In genomic region chr17:48456584-48456983, GRCh38 we compare ENCODE assay signal across 9 cellular contexts. TPM values are rescaled to one million over a fixed set of nuclear protein-coding genes. Genes with fewer than 3 reads are reported as not detected.
DNase-seq lines count a peak whose midpoint lies in the region; ATAC-seq, FAIRE-seq and TF ChIP-seq lines count a peak whose summit lies in the region.
"Had no signal": no experiment of that assay in that cellular context is flagged by ENCODE, and none has a peak within 500 bp of the region (broad histone marks: within the 10 kb centered on the region; RNA-seq: fewer than 3 reads in every experiment).

No MANE protein-coding gene starts in this region.

- H3K36me3 ChIP-seq in Karpas-422 (ENCODE audit: insufficient read depth, low read length): no peaks in the 10 kb centered on the region
- H3K36me3 ChIP-seq in HepG2 (replicated peaks in 1 of 2; ENCODE audit: control insufficient read depth in 1 of 2, insufficient read depth in 2 of 2, low read length in 2 of 2): no peaks in the 10 kb centered on the region
- H3K36me3 ChIP-seq in osteoblast (ENCODE audit: insufficient read depth, low read length): no peaks in the 10 kb centered on the region
- H3K36me3 ChIP-seq: vagina had no signal

- H3K4me3 ChIP-seq in Karpas-422 (ENCODE audit: low read length) (no peak overlapping the region), HepG2 (replicated peaks in 1 of 3; ENCODE audit: insufficient read depth in 1 of 3, low read depth in 2 of 3, low read length in 3 of 3) (no peak overlapping the region), osteoblast (ENCODE audit: insufficient read depth, low read length) (no peak overlapping the region)
- H3K4me3 ChIP-seq: vagina had no signal

- H3K4me2 ChIP-seq in Karpas-422 (ENCODE audit: low read depth, low read length, poor library complexity, severe bottlenecking) (peak overlapping the region; percentile 52), HepG2 (ENCODE audit: low read depth, low read length) (no peak overlapping the region), osteoblast (ENCODE audit: insufficient read depth, low read length) (no peak overlapping the region)

- WGBS in HepG2 (ENCODE audit: low lambda C conversion rate): 4% methylated on average over 5 of the region's 5 CpGs

- peaks cover 3% of the 10 kb centered on the region for H3K9me3 Mint-ChIP-seq in activated T-helper 17 cell treated with anti-CD3 and anti-CD28 coated beads, Interleukin-2, amount 50 U/mL, for 72 hours

- TF ChIP-seq RAD21 in HepG2 (CRISPR knock-in tag; IDR thresholded peaks at IDR 0.05): no peak

- TF ChIP-seq EP300 in HepG2 (IDR thresholded peaks at IDR 0.05; ENCODE audit: low read depth in 2 of 2, low read length in 2 of 2): no peak
- no peak for TF ChIP-seq EP300 in HepG2 (CRISPR knock-in tag; IDR thresholded peaks at IDR 0.05; ENCODE audit: borderline replicate concordance)

- H3K9ac ChIP-seq in Karpas-422 (ENCODE audit: low read length): no peak overlapping the region
- no peak overlapping the region for H3K9ac ChIP-seq in HepG2 (ENCODE audit: insufficient read depth, low read depth, low read length)

- H3K27ac ChIP-seq in Karpas-422 (ENCODE audit: low read length) (no peak overlapping the region), HepG2 (ENCODE audit: extremely low read length, insufficient read depth, low read length) (no peak overlapping the region), osteoblast (ENCODE audit: low read depth, low read length) (no peak overlapping the region)
- H3K27ac ChIP-seq: vagina had no signal

- H3K4me1 ChIP-seq in Karpas-422 (ENCODE audit: low read length) (peaks cover 28% of the 10 kb centered on the region), HepG2 (ENCODE audit: insufficient read depth, low read length) (no peaks in the 10 kb centered on the region), osteoblast (ENCODE audit: insufficient read depth, low read length) (peaks cover 3% of the 10 kb centered on the region)
- H3K4me1 ChIP-seq: vagina had no signal

- peak overlapping the region; percentile 73 for H3K4me3 Mint-ChIP-seq in activated T-helper 17 cell treated with anti-CD3 and anti-CD28 coated beads, Interleukin-2, amount 50 U/mL, for 72 hours

- POLR2A ChIA-PET in HepG2 (lab: Yijun Ruan, JAX): no interaction called here

- TF ChIP-seq POLR2A in HepG2 (IDR thresholded peaks at IDR 0.05; ENCODE audit: insufficient read depth in 1 of 2, low read depth in 2 of 2, low read length in 2 of 2): no peak

- H3K9me3 ChIP-seq in Karpas-422 (ENCODE audit: low read length) (no peaks in the 10 kb centered on the region), HepG2 (ENCODE audit: low read length) (no peaks in the 10 kb centered on the region), osteoblast (ENCODE audit: low read depth, low read length) (no peaks in the 10 kb centered on the region)
- H3K9me3 ChIP-seq: vagina had no signal

- TF ChIP-seq CTCF in HepG2 (CRISPR knock-in tag; IDR thresholded peaks at IDR 0.05): no peak
- TF ChIP-seq CTCF in osteoblast (IDR thresholded peaks at IDR 0.05; ENCODE audit: extremely low read depth, low read depth, low read length): no peak

- no peaks in the 10 kb centered on the region for H3K9me2 ChIP-seq in Karpas-422 (replicated peaks; ENCODE audit: insufficient read depth, low read length)

- BruUV-seq in HepG2 (replicated peaks; lab: Mats Ljungman, UMichigan): no TSS peak

- FAIRE-seq in HepG2 (lab: Jason Lieb, UNC): no peak

- CTCF ChIA-PET in HepG2 (lab: Yijun Ruan, JAX; ENCODE audit: low intra/inter-chr PET ratio, low total read pairs): interaction anchor here (0.7 kb wide), 1 partner anchor 303 kb away, joined by 5 read pairs; no protein-coding TSS in a partner anchor

- H4K20me1 ChIP-seq in Karpas-422 (ENCODE audit: insufficient read depth, low read depth, low read length): no peaks in the 10 kb centered on the region
- no peaks in the 10 kb centered on the region for H4K20me1 ChIP-seq in HepG2 (ENCODE audit: insufficient read depth, low read length)
- no peaks in the 10 kb centered on the region for H4K20me1 ChIP-seq in osteoblast (ENCODE audit: insufficient read depth, low read length)

- peak; percentile 86 for DNase-seq in DMS53 (lab: John Stamatoyannopoulos, UW)
- DNase-seq in Karpas-422: no peak
- no peak for DNase-seq in HepG2 (ENCODE audit: low spot score)
- no peak for DNase-seq in GF-D8 (lab: John Stamatoyannopoulos, UW)
- no peak for DNase-seq in osteoblast (ENCODE audit: insufficient read length, low spot score, missing footprints)

- peak overlapping the region; percentile 5 for H3K27ac Mint-ChIP-seq in activated T-helper 17 cell treated with anti-CD3 and anti-CD28 coated beads, Interleukin-2, amount 50 U/mL, for 72 hours

- H3K27me3 Mint-ChIP-seq in activated T-helper 17 cell treated with anti-CD3 and anti-CD28 coated beads, Interleukin-2, amount 50 U/mL, for 72 hours: no peaks in the 10 kb centered on the region

- intact Hi-C loops in HepG2 (cut with micrococcal nuclease; ENCODE audit: unreplicated experiment): loop anchor here (10.0 kb wide), 2 partner anchors 102 to 432 kb away; no protein-coding TSS in a partner anchor

- H3K27me3 ChIP-seq in Karpas-422 (ENCODE audit: low read length) (no peaks in the 10 kb centered on the region), HepG2 (ENCODE audit: control insufficient read depth in 1 of 2, insufficient read depth in 2 of 2, low read length in 2 of 2) (peaks cover 0 to 18% of the 10 kb centered on the region in 2 experiments; a peak in 2 of 5 replicates), osteoblast (ENCODE audit: insufficient read depth, low read length) (peaks cover 27% of the 10 kb centered on the region)
- H3K27me3 ChIP-seq: vagina had no signal

- ATAC-seq in activated T-helper 17 cell treated with anti-CD3 and anti-CD28 coated beads, Interleukin-2, amount 50 U/mL, for 72 hours (replicated peaks): peak; percentile 65
- ATAC-seq in HepG2 (peak; percentile 62), HG03460 (IDR thresholded peaks at IDR 0.05; ENCODE audit: unreplicated experiment) (no peak), GM19455 (IDR thresholded peaks at IDR 0.05; ENCODE audit: unreplicated experiment) (no peak)

- in situ Hi-C loops in HepG2 (cut with HindIII; ENCODE audit: extremely low pct_ligation_motif_present, low pct_unique_long_range_greater_than_20kb): no loop called here

- H3K4me1 Mint-ChIP-seq in activated T-helper 17 cell treated with anti-CD3 and anti-CD28 coated beads, Interleukin-2, amount 50 U/mL, for 72 hours: peaks cover 49% of the 10 kb centered on the region

- H3K36me3 Mint-ChIP-seq in activated T-helper 17 cell treated with anti-CD3 and anti-CD28 coated beads, Interleukin-2, amount 50 U/mL, for 72 hours (ENCODE audit: low read depth): no peaks in the 10 kb centered on the region

- H3K79me2 ChIP-seq in Karpas-422 (ENCODE audit: low read length) (no peaks in the 10 kb centered on the region), HepG2 (ENCODE audit: insufficient read depth, low read length) (no peaks in the 10 kb centered on the region), osteoblast (ENCODE audit: insufficient read depth, low read length) (no peaks in the 10 kb centered on the region)

- H2AFZ ChIP-seq in Karpas-422 (ENCODE audit: low read length) (no peak overlapping the region), HepG2 (ENCODE audit: low read length) (no peak overlapping the region), osteoblast (ENCODE audit: low read length) (no peak overlapping the region)

TF ChIP-seq in HepG2, 621 proteins besides CTCF, POLR2A, EP300 and RAD21 (continues in another document):
- TF ChIP-seq FOXP1 (IDR thresholded peaks at IDR 0.05): no peak
- no peak for TF ChIP-seq FOXP1 (CRISPR knock-in tag; IDR thresholded peaks at IDR 0.05)
- peak; percentile 55; the same call in 1 of the 2 replicates for TF ChIP-seq RAD51 (IDR thresholded peaks at IDR 0.05; ENCODE audit: borderline replicate concordance)

RNA-seq across cellular contexts. Expression of gene SKAP1, which starts 26.6 kb away (rescaled TPM):
- total RNA-seq in Karpas-422 (2014; rRNA removed; shearing (Covaris generic); ENCODE audit: low replicate concordance): 1.2 and 1.8 TPM in 2 replicates
- 100 to 1,000 TPM in 1 of 2 donors, 10 to 100 TPM in 1; 71.4 to 103 TPM for total RNA-seq in activated T-helper 17 cell treated with anti-CD3 and anti-CD28 coated beads, Interleukin-2, amount 50 U/mL, for 72 hours
- not detected in 2 replicates for total RNA-seq in HepG2 (2016; rRNA removed; fragmentation: Illumina TruSeq; extraction: Trizol)
- not detected in 2 replicates for total RNA-seq in HepG2 (2016; cell fraction: cytosol; rRNA removed; fragmentation: Illumina TruSeq; extraction: Trizol; ENCODE audit: low read depth)
- 0.17 TPM in 1 of 2 replicates, not detected in the other for total RNA-seq in HepG2 (2016; cell fraction: insoluble cytoplasmic fraction; rRNA removed; fragmentation: Illumina TruSeq; extraction: Trizol)
- total RNA-seq in HepG2 (2016; cell fraction: membrane; rRNA removed; fragmentation: Illumina TruSeq; extraction: Trizol): not detected in 2 replicates
- not detected in 2 replicates for total RNA-seq in HepG2 (2016; cell fraction: nucleus; rRNA removed; fragmentation: Illumina TruSeq; extraction: Trizol)
- 0.21 TPM in 1 of 2 replicates, not detected in the other for polyA plus RNA-seq in HepG2 (2011; rRNA removed)
- not detected in 2 replicates for polyA plus RNA-seq in HepG2 (2011; cell fraction: cytosol; rRNA removed)
- polyA plus RNA-seq in HepG2 (2011; cell fraction: nucleus; rRNA removed): not detected in 2 replicates
- polyA plus RNA-seq in HepG2 (2012): 0.60 TPM in 1 of 2 replicates, not detected in the other
- polyA plus RNA-seq in HepG2 (2016; cell fraction: cytosol; fragmentation: Illumina TruSeq; extraction: Trizol; ENCODE audit: low read depth): 0.18 and 0.36 TPM in 2 replicates
- not detected in 2 replicates for polyA plus RNA-seq in HepG2 (2016; cell fraction: insoluble cytoplasmic fraction; fragmentation: Illumina TruSeq; extraction: Trizol; ENCODE audit: low read depth)
- polyA plus RNA-seq in HepG2 (2016; cell fraction: membrane; fragmentation: Illumina TruSeq; extraction: Trizol; ENCODE audit: low read depth): 0.28 TPM in 1 of 2 replicates, not detected in the other
- polyA plus RNA-seq in HepG2 (2016; cell fraction: nucleus; fragmentation: Illumina TruSeq; extraction: Trizol; ENCODE audit: insufficient read depth, low read depth): not detected in 2 replicates
- polyA minus RNA-seq in HepG2 (2011; rRNA and poly(A)+ RNA removed; ENCODE audit: low replicate concordance): not detected in 2 replicates
- polyA minus RNA-seq in HepG2 (2011; cell fraction: cytosol; rRNA and poly(A)+ RNA removed): not detected in 2 replicates
- not detected in 2 replicates for polyA minus RNA-seq in HepG2 (2011; cell fraction: nucleus; rRNA and poly(A)+ RNA removed)
- not detected in 2 replicates for total RNA-seq in osteoblast

Comparison
In these comparisons a context has a peak if more than half of its experiments do, and no peak if none do; other contexts are left out.
1. ATAC-seq: peak in activated T-helper 17 cell treated with anti-CD3 and anti-CD28 coated beads, Interleukin-2, amount 50 U/mL, for 72 hours (single experiment) and HepG2 (single experiment); none in HG03460 (single experiment) and GM19455 (single experiment).
2. RNA of gene SKAP1, which starts 26.6 kb away (total RNA-seq): 71.4 to 103 TPM in activated T-helper 17 cell treated with anti-CD3 and anti-CD28 coated beads, Interleukin-2, amount 50 U/mL, for 72 hours; 1.2 to 1.8 TPM in Karpas-422, 0.17 TPM in HepG2 and not detected in osteoblast; every median in the first group is over 10 times any median in the second.